10 cellular contexts compared by ENCODE assay signal in the genomic region with DNA sequence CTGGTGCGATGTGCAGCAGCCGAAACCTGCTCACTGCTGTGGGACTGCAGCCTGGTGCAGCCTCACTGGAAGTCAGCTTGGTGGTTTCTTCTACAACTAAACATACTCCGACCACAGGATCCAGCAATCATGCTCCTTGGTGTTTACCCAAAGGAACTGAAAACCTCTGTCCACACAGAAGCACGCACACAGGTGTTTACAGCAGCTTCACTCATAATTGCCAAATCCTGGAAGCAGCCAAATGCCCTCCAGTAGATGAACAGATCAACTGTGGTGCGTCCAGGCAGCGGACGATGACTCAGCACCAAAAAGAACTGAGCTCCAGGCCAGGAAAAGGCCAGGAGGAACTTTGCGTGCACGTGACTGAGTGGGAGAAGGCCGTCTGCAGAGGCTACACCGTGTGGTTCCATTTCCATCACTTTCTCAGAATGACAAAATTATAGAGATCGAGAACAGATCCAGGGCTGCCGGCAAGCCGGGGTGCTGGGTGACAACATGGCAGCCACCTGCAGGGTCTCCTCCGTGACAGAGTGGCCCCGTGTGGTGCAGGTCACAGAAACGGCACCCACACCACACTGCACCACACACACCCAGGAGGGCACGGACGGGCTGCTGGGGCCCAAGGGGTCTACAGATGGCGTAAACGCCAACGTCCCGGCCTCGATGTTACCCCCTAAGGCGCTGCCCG. TPM values are rescaled to one million over a fixed set of nuclear protein-coding genes. Genes with fewer than 3 reads are reported as not detected.
DNase-seq lines count a peak whose midpoint lies in the region; ATAC-seq, FAIRE-seq and TF ChIP-seq lines count a peak whose summit lies in the region.
"Had no signal": no experiment of that assay in that cellular context is flagged by ENCODE, and none has a peak within 500 bp of the region (broad histone marks: within the 10 kb centered on the region; RNA-seq: fewer than 3 reads in every experiment).

No MANE protein-coding gene starts in this region.

- no peaks in the 10 kb centered on the region for H3K9me3 Mint-ChIP-seq in progenitor cell of endocrine pancreas (ENCODE audit: low read depth)
- H3K9me3 Mint-ChIP-seq in activated CD8-positive, alpha-beta T cell treated with anti-CD3 and anti-CD28 coated beads for 36 hours: no peaks in the 10 kb centered on the region
- H3K9me3 Mint-ChIP-seq: stimulated activated naive CD8-positive, alpha-beta T cell treated with anti-CD3 and anti-CD28 coated beads, Interleukin-15, Interleukin-2, amounts not matched to agents 100 ng/mL and 50 ng/mL, for 24 hours had no signal

- H3K27me3 Mint-ChIP-seq in progenitor cell of endocrine pancreas: peaks cover 6% of the 10 kb centered on the region
- no peaks in the 10 kb centered on the region for H3K27me3 Mint-ChIP-seq in activated CD8-positive, alpha-beta T cell treated with anti-CD3 and anti-CD28 coated beads for 36 hours
- H3K27me3 Mint-ChIP-seq: stimulated activated naive CD8-positive, alpha-beta T cell treated with anti-CD3 and anti-CD28 coated beads, Interleukin-15, Interleukin-2, amounts not matched to agents 100 ng/mL and 50 ng/mL, for 24 hours had no signal

- ATAC-seq in activated CD8-positive, alpha-beta T cell treated with anti-CD3 and anti-CD28 coated beads for 36 hours: no peak
- no peak for ATAC-seq in HG03354 (IDR thresholded peaks at IDR 0.05; ENCODE audit: poor library complexity, severe bottlenecking, unreplicated experiment)

- TF ChIP-seq CTCF in PC-9 (conservative IDR thresholded peaks at IDR 0.05) (no peak), esophagus muscularis mucosa (IDR thresholded peaks at IDR 0.05) (no peak), progenitor cell of endocrine pancreas (IDR thresholded peaks at IDR 0.05; ENCODE audit: unreplicated experiment) (no peak)
- TF ChIP-seq CTCF in activated CD8-positive, alpha-beta T cell treated with anti-CD3 and anti-CD28 coated beads for 36 hours (IDR thresholded peaks at IDR 0.05): no peak

- H3K36me3 Mint-ChIP-seq in progenitor cell of endocrine pancreas (ENCODE audit: insufficient read depth): no peaks in the 10 kb centered on the region
- no peaks in the 10 kb centered on the region for H3K36me3 Mint-ChIP-seq in activated CD8-positive, alpha-beta T cell treated with anti-CD3 and anti-CD28 coated beads for 36 hours (ENCODE audit: low read depth)

- no peak for TF ChIP-seq POLR2A in esophagus muscularis mucosa (IDR thresholded peaks at IDR 0.05; ENCODE audit: low read depth)

- H3K27ac ChIP-seq in PC-9: peak overlapping the region; percentile 37
- H3K27ac ChIP-seq in esophagus muscularis mucosa (replicated peaks in 1 of 4): peak overlapping the region in 3 of 4 donors; percentile 38 to 62 (median 45)

- H3K36me3 ChIP-seq in PC-9 (ENCODE audit: low read depth) (no peaks in the 10 kb centered on the region), esophagus muscularis mucosa (peaks cover 0 to 17% (median 4%) of the 10 kb centered on the region in 4 donors)

- H3K79me2 ChIP-seq in PC-9 (ENCODE audit: low read depth): no peaks in the 10 kb centered on the region

- BruUV-seq in PC-9 (replicated peaks; lab: Mats Ljungman, UMichigan): no TSS peak

- peaks cover 13% of the 10 kb centered on the region for H3F3A ChIP-seq in PC-9 (ENCODE audit: insufficient read depth, low read depth)

- H2AFZ ChIP-seq in PC-9: 0 out of 2 replicates have a peak overlapping the region, but pooled peaks have one; percentile 0

- POLR2A ChIA-PET in PC-9 (lab: Charles Lee; ENCODE audit: unreplicated experiment): interaction anchor here (0.6 to 0.8 kb wide), 3 partner anchors 23 to 135 kb away, joined by 3 to 5 read pairs (median 4); a partner anchor contains a TSS
- POLR2A ChIA-PET in activated CD8-positive, alpha-beta T cell treated with anti-CD3 and anti-CD28 coated beads for 36 hours (lab: Charles Lee): no interaction called here

- CTCF ChIA-PET in PC-9 (lab: Charles Lee): interaction anchor here (0.6 kb wide), 1 partner anchor 114 kb away, joined by 5 read pairs; no protein-coding TSS in a partner anchor
- CTCF ChIA-PET in activated CD8-positive, alpha-beta T cell treated with anti-CD3 and anti-CD28 coated beads for 36 hours (lab: Charles Lee): no interaction called here

- no peaks in the 10 kb centered on the region for H3K9me2 ChIP-seq in PC-9 (ENCODE audit: insufficient read depth)

- 70% methylated on average over 25 of the region's 26 CpGs for WGBS in esophagus muscularis mucosa

- intact Hi-C loops in PC-9 (cut with micrococcal nuclease; ENCODE audit: unreplicated experiment) (no loop called here), esophagus muscularis mucosa (cut with DNase I) (no loop called here)
- intact Hi-C loops in activated CD8-positive, alpha-beta T cell treated with anti-CD3 and anti-CD28 coated beads for 36 hours (cut with micrococcal nuclease): no loop called here

- no peak for TF ChIP-seq EP300 in esophagus muscularis mucosa (IDR thresholded peaks at IDR 0.05)

- H3K4me1 Mint-ChIP-seq in progenitor cell of endocrine pancreas (ENCODE audit: low read depth): peaks cover 1% of the 10 kb centered on the region
- H3K4me1 Mint-ChIP-seq in activated CD8-positive, alpha-beta T cell treated with anti-CD3 and anti-CD28 coated beads for 36 hours (ENCODE audit: low read depth): peaks cover 7% of the 10 kb centered on the region

- H4K20me1 ChIP-seq in PC-9 (ENCODE audit: insufficient read depth): no peaks in the 10 kb centered on the region

- no peak for DNase-seq in GM19239 (ENCODE audit: insufficient read length, low spot score)
- peak; percentile 71 to 85 for DNase-seq in PC-9
- DNase-seq in esophagus muscularis mucosa (ENCODE audit: extremely low spot score): no peak
- DNase-seq in progenitor cell of endocrine pancreas (ENCODE audit: low spot score, unreplicated experiment): no peak
- DNase-seq in activated CD8-positive, alpha-beta T cell treated with anti-CD3 and anti-CD28 coated beads for 36 hours: no peak
- no peak for DNase-seq in mesenteric fat pad (ENCODE audit: low spot score)
- no peak for DNase-seq in NCI-H146 (lab: John Stamatoyannopoulos, UW)

- H3K4me1 ChIP-seq in PC-9 (replicated peaks; ENCODE audit: insufficient read depth): peaks cover 17% of the 10 kb centered on the region
- peaks cover 0 to 15% (median 10%) of the 10 kb centered on the region in 4 donors for H3K4me1 ChIP-seq in esophagus muscularis mucosa

- peak overlapping the region; percentile 17 for H3K4me2 ChIP-seq in PC-9

- no peaks in the 10 kb centered on the region for H3K27me3 ChIP-seq in PC-9 (ENCODE audit: insufficient read depth, low read depth)
- no peaks in the 10 kb centered on the region for H3K27me3 ChIP-seq in esophagus muscularis mucosa

- H3K4me3 ChIP-seq in PC-9 (no peak overlapping the region), esophagus muscularis mucosa (no peak overlapping the region)

- peak; percentile 63 for FAIRE-seq in GM19239 (lab: Jason Lieb, UNC)

- H3K9me3 ChIP-seq in PC-9 (ENCODE audit: insufficient read depth, low read depth): no peaks in the 10 kb centered on the region
- no peaks in the 10 kb centered on the region for H3K9me3 ChIP-seq in esophagus muscularis mucosa

- no peak overlapping the region for H3K4me3 Mint-ChIP-seq in progenitor cell of endocrine pancreas (ENCODE audit: low read depth)
- no peak overlapping the region for H3K4me3 Mint-ChIP-seq in activated CD8-positive, alpha-beta T cell treated with anti-CD3 and anti-CD28 coated beads for 36 hours
- H3K4me3 Mint-ChIP-seq: stimulated activated naive CD8-positive, alpha-beta T cell treated with anti-CD3 and anti-CD28 coated beads, Interleukin-15, Interleukin-2, amounts not matched to agents 100 ng/mL and 50 ng/mL, for 24 hours had no signal

- peak overlapping the region; percentile 64 for H3K27ac Mint-ChIP-seq in progenitor cell of endocrine pancreas
- no peak overlapping the region for H3K27ac Mint-ChIP-seq in activated CD8-positive, alpha-beta T cell treated with anti-CD3 and anti-CD28 coated beads for 36 hours
- H3K27ac Mint-ChIP-seq: stimulated activated naive CD8-positive, alpha-beta T cell treated with anti-CD3 and anti-CD28 coated beads, Interleukin-15, Interleukin-2, amounts not matched to agents 100 ng/mL and 50 ng/mL, for 24 hours had no signal

RNA-seq across cellular contexts. Expression of a gene that starts 23.1 kb away (rescaled TPM):
- total RNA-seq in PC-9 (2021): 73.4 and 90.4 TPM in 2 replicates
- total RNA-seq in esophagus muscularis mucosa: 10 to 100 TPM; 41.9 to 71.0 (median 58.9) TPM
- total RNA-seq in progenitor cell of endocrine pancreas: 57.4 and 59.8 TPM in 2 replicates
- total RNA-seq in activated CD8-positive, alpha-beta T cell treated with anti-CD3 and anti-CD28 coated beads for 36 hours: 100 to 1,000 TPM; 112 to 116 TPM
- 37.4 TPM for total RNA-seq in mesenteric fat pad

RNA-seq across cellular contexts. Expression of a gene that starts 41.1 kb away (rescaled TPM):
- total RNA-seq in PC-9 (2021) (5.4 and 5.9 TPM in 2 replicates), esophagus muscularis mucosa (not detected), progenitor cell of endocrine pancreas (2.7 and 3.2 TPM in 2 replicates), mesenteric fat pad (not detected)
- total RNA-seq in activated CD8-positive, alpha-beta T cell treated with anti-CD3 and anti-CD28 coated beads for 36 hours: not detected
- total RNA-seq: epithelial cell of proximal tubule had no signal

RNA-seq across cellular contexts. Expression of a gene that starts 59.0 kb away (rescaled TPM):
- total RNA-seq in PC-9 (2021): 10.5 and 22.8 TPM in 2 replicates
- total RNA-seq in esophagus muscularis mucosa: 1 to 10 TPM; 2.1 to 4.0 (median 3.0) TPM
- 15.3 and 16.3 TPM in 2 replicates for total RNA-seq in progenitor cell of endocrine pancreas
- under 1 TPM; 0.72 to 0.95 TPM for total RNA-seq in activated CD8-positive, alpha-beta T cell treated with anti-CD3 and anti-CD28 coated beads for 36 hours
- total RNA-seq in mesenteric fat pad: 3.2 TPM

RNA-seq across cellular contexts. Expression of a gene that starts 59.3 kb away (rescaled TPM):
- 23.7 and 38.5 TPM in 2 replicates for total RNA-seq in PC-9 (2021)
- 10 to 100 TPM in 3 of 4 donors, 1 to 10 TPM in 1; 8.3 to 22.3 (median 14.2) TPM for total RNA-seq in esophagus muscularis mucosa
- total RNA-seq in progenitor cell of endocrine pancreas: 31.7 and 33.8 TPM in 2 replicates
- total RNA-seq in activated CD8-positive, alpha-beta T cell treated with anti-CD3 and anti-CD28 coated beads for 36 hours: 1 to 10 TPM; 8.1 to 9.0 TPM
- total RNA-seq in mesenteric fat pad: 14.9 TPM

Comparison
In these comparisons a context has a peak if more than half of its experiments do, and no peak if none do; other contexts are left out.
1. DNase-seq: peak in PC-9 (2 of 2); none in GM19239 (single experiment), esophagus muscularis mucosa (single experiment), progenitor cell of endocrine pancreas (single experiment), activated CD8-positive, alpha-beta T cell treated with anti-CD3 and anti-CD28 coated beads for 36 hours (single experiment), mesenteric fat pad (single experiment) and NCI-H146 (single experiment).